In genomic region chr2:215454519-215454918, GRCh38 we compare ENCODE assay signal across 1 cellular context.
TF ChIP-seq lines count a peak whose summit lies in the region.

No MANE protein-coding gene starts in this region.

TF ChIP-seq in HepG2, 621 proteins besides CTCF, POLR2A, EP300 and RAD21 (continued from another document and continues in another):
- TF ChIP-seq, protein P1, sequence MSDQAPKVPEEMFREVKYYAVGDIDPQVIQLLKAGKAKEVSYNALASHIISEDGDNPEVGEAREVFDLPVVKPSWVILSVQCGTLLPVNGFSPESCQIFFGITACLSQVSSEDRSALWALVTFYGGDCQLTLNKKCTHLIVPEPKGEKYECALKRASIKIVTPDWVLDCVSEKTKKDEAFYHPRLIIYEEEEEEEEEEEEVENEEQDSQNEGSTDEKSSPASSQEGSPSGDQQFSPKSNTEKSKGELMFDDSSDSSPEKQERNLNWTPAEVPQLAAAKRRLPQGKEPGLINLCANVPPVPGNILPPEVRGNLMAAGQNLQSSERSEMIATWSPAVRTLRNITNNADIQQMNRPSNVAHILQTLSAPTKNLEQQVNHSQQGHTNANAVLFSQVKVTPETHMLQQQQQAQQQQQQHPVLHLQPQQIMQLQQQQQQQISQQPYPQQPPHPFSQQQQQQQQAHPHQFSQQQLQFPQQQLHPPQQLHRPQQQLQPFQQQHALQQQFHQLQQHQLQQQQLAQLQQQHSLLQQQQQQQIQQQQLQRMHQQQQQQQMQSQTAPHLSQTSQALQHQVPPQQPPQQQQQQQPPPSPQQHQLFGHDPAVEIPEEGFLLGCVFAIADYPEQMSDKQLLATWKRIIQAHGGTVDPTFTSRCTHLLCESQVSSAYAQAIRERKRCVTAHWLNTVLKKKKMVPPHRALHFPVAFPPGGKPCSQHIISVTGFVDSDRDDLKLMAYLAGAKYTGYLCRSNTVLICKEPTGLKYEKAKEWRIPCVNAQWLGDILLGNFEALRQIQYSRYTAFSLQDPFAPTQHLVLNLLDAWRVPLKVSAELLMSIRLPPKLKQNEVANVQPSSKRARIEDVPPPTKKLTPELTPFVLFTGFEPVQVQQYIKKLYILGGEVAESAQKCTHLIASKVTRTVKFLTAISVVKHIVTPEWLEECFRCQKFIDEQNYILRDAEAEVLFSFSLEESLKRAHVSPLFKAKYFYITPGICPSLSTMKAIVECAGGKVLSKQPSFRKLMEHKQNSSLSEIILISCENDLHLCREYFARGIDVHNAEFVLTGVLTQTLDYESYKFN (CRISPR knock-in tag; conservative IDR thresholded peaks at IDR 0.05) = 0 out of 2 replicates have a peak, but pooled peaks have one; percentile 25
- TF ChIP-seq ZNF644 (CRISPR knock-in tag; IDR thresholded peaks at IDR 0.05; ENCODE audit: low read depth) (peak; percentile 77; the same call in 1 of the 2 replicates), SOX13 (IDR thresholded peaks at IDR 0.05) (no peak), SOX13 (CRISPR knock-in tag; conservative IDR thresholded peaks at IDR 0.05 in 1 of 2, IDR thresholded peaks at IDR 0.05 in 1 of 2) (peak in 1 of 2 experiments; percentile 73; a peak in 2 of 4 replicates), PPARG (CRISPR knock-in tag; conservative IDR thresholded peaks at IDR 0.05) (peak; percentile 59; the same call in 1 of the 2 replicates), SOX5 (CRISPR knock-in tag; IDR thresholded peaks at IDR 0.05; ENCODE audit: borderline replicate concordance) (peak; percentile 58; the same call in 1 of the 2 replicates), RARA (CRISPR knock-in tag; IDR thresholded peaks at IDR 0.05) (peak; percentile 48), CREB1 (IDR thresholded peaks at IDR 0.05) (no peak), CREB1 (CRISPR knock-in tag; IDR thresholded peaks at IDR 0.05) (no peak), TOE1 (CRISPR knock-in tag; IDR thresholded peaks at IDR 0.05) (peak; percentile 59; the same call in 1 of the 2 replicates), TEAD3 (CRISPR knock-in tag; optimal IDR thresholded peaks at IDR 0.05; ENCODE audit: borderline replicate concordance) (peak; percentile 37), ZNF33B (CRISPR knock-in tag; IDR thresholded peaks at IDR 0.05) (no peak), ZNF614 (CRISPR knock-in tag; IDR thresholded peaks at IDR 0.05; ENCODE audit: borderline replicate concordance) (peak; percentile 82), AHDC1 (CRISPR knock-in tag; IDR thresholded peaks at IDR 0.05; ENCODE audit: borderline replicate concordance) (peak; percentile 41; the same call in 1 of the 2 replicates), CHD4 (IDR thresholded peaks at IDR 0.05; ENCODE audit: borderline replicate concordance, low read length) (peak; percentile 61; the same call in 1 of the 2 replicates), CEBPG (CRISPR knock-in tag; IDR thresholded peaks at IDR 0.05) (peak; percentile 44; the same call in 1 of the 2 replicates), HMG20A (CRISPR knock-in tag; IDR thresholded peaks at IDR 0.05; ENCODE audit: borderline replicate concordance) (peak; percentile 47; the same call in 1 of the 2 replicates), ELF3 (CRISPR knock-in tag; IDR thresholded peaks at IDR 0.05) (0 out of 2 replicates have a peak, but pooled peaks have one; percentile 25), POGZ (CRISPR knock-in tag; IDR thresholded peaks at IDR 0.05) (peak; percentile 69), MIER2 (CRISPR knock-in tag; IDR thresholded peaks at IDR 0.05) (0 out of 2 replicates have a peak, but pooled peaks have one; percentile 42), ZNF770 (CRISPR knock-in tag; IDR thresholded peaks at IDR 0.05) (0 out of 2 replicates have a peak, but pooled peaks have one; percentile 17)
- TF ChIP-seq, protein P2, sequence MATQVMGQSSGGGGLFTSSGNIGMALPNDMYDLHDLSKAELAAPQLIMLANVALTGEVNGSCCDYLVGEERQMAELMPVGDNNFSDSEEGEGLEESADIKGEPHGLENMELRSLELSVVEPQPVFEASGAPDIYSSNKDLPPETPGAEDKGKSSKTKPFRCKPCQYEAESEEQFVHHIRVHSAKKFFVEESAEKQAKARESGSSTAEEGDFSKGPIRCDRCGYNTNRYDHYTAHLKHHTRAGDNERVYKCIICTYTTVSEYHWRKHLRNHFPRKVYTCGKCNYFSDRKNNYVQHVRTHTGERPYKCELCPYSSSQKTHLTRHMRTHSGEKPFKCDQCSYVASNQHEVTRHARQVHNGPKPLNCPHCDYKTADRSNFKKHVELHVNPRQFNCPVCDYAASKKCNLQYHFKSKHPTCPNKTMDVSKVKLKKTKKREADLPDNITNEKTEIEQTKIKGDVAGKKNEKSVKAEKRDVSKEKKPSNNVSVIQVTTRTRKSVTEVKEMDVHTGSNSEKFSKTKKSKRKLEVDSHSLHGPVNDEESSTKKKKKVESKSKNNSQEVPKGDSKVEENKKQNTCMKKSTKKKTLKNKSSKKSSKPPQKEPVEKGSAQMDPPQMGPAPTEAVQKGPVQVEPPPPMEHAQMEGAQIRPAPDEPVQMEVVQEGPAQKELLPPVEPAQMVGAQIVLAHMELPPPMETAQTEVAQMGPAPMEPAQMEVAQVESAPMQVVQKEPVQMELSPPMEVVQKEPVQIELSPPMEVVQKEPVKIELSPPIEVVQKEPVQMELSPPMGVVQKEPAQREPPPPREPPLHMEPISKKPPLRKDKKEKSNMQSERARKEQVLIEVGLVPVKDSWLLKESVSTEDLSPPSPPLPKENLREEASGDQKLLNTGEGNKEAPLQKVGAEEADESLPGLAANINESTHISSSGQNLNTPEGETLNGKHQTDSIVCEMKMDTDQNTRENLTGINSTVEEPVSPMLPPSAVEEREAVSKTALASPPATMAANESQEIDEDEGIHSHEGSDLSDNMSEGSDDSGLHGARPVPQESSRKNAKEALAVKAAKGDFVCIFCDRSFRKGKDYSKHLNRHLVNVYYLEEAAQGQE (IDR thresholded peaks at IDR 0.05; ENCODE audit: borderline replicate concordance in 1 of 2, low read depth in 1 of 2, low read length in 2 of 2) = no peak
- TF ChIP-seq, protein P3, sequence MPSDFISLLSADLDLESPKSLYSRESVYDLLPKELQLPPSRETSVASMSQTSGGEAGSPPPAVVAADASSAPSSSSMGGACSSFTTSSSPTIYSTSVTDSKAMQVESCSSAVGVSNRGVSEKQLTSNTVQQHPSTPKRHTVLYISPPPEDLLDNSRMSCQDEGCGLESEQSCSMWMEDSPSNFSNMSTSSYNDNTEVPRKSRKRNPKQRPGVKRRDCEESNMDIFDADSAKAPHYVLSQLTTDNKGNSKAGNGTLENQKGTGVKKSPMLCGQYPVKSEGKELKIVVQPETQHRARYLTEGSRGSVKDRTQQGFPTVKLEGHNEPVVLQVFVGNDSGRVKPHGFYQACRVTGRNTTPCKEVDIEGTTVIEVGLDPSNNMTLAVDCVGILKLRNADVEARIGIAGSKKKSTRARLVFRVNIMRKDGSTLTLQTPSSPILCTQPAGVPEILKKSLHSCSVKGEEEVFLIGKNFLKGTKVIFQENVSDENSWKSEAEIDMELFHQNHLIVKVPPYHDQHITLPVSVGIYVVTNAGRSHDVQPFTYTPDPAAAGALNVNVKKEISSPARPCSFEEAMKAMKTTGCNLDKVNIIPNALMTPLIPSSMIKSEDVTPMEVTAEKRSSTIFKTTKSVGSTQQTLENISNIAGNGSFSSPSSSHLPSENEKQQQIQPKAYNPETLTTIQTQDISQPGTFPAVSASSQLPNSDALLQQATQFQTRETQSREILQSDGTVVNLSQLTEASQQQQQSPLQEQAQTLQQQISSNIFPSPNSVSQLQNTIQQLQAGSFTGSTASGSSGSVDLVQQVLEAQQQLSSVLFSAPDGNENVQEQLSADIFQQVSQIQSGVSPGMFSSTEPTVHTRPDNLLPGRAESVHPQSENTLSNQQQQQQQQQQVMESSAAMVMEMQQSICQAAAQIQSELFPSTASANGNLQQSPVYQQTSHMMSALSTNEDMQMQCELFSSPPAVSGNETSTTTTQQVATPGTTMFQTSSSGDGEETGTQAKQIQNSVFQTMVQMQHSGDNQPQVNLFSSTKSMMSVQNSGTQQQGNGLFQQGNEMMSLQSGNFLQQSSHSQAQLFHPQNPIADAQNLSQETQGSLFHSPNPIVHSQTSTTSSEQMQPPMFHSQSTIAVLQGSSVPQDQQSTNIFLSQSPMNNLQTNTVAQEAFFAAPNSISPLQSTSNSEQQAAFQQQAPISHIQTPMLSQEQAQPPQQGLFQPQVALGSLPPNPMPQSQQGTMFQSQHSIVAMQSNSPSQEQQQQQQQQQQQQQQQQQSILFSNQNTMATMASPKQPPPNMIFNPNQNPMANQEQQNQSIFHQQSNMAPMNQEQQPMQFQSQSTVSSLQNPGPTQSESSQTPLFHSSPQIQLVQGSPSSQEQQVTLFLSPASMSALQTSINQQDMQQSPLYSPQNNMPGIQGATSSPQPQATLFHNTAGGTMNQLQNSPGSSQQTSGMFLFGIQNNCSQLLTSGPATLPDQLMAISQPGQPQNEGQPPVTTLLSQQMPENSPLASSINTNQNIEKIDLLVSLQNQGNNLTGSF (CRISPR knock-in tag; IDR thresholded peaks at IDR 0.05) = no peak
- TF ChIP-seq, protein P4, sequence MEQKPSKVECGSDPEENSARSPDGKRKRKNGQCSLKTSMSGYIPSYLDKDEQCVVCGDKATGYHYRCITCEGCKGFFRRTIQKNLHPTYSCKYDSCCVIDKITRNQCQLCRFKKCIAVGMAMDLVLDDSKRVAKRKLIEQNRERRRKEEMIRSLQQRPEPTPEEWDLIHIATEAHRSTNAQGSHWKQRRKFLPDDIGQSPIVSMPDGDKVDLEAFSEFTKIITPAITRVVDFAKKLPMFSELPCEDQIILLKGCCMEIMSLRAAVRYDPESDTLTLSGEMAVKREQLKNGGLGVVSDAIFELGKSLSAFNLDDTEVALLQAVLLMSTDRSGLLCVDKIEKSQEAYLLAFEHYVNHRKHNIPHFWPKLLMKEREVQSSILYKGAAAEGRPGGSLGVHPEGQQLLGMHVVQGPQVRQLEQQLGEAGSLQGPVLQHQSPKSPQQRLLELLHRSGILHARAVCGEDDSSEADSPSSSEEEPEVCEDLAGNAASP (CRISPR knock-in tag; IDR thresholded peaks at IDR 0.05; ENCODE audit: borderline replicate concordance) = peak; percentile 82; the same call in 1 of the 2 replicates
